In the genomic region with DNA sequence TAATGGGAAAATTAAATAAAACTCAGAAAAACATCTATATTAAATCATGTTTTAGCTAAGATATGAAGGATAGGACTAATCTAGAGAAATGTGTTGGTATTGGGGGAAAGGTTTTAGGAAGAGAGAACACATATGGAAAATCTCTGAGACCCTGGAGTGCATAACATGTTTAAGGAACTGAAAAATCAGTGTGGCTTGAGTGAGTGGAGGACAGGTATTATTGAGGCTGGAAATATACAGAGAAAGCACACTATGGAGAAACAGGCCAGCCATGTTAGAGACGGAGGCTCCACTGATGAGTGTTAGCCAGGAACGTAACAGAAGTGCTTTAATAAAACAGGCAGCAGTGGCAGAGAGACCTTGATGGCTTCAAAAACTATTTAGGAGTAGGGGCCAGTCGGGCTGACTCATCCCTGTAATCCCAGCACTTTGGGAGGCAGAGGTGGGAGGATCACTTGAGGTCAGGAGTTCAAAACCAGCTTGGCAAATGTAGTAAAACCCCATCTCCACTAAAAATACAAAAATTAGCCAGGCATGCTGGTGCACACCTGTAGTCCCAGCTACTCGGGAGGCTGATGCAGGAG, we compare ENCODE assay signal across 17 cellular contexts.
DNase-seq lines count a peak whose midpoint lies in the region; ATAC-seq, FAIRE-seq and TF ChIP-seq lines count a peak whose summit lies in the region.
"Had no signal": no experiment of that assay in that cellular context is flagged by ENCODE, and none has a peak within 500 bp of the region (broad histone marks: within the 10 kb centered on the region; RNA-seq: fewer than 3 reads in every experiment).

No MANE protein-coding gene starts in this region.

- H3K9ac ChIP-seq in mucosa of rectum (ENCODE audit: low read depth in 1 of 2, low read length in 2 of 2), result no peak overlapping the region

- CTCF ChIA-PET in HEK293 (lab: Yijun Ruan, JAX), result interaction anchor here (0.6 to 1.4 kb wide), 2 partner anchors 35 to 219 kb away, joined by 3 read pairs; no protein-coding TSS in a partner anchor
- CTCF ChIA-PET in Panc1 (lab: Charles Lee), result no interaction called here

- DNase-seq in Panc1 (ENCODE audit: low read depth, low spot score) (no peak), urothelium cell line (ENCODE audit: low spot score) (no peak), esophagus muscularis mucosa (ENCODE audit: extremely low spot score) (no peak), MV-4-11 (lab: John Stamatoyannopoulos, UW) (no peak)
- DNase-seq: BE2C; CD4-positive, alpha-beta memory T cell; EL; IMR-90; Kasumi-1; NCI-H1436; NCI-H2081 treated with DMSO at 0.1 percent for 48 hours; NCI-H2227 treated with DMSO at 0.1 percent for 48 hours; NCI-H748 treated with DMSO at 0.1 percent for 48 hours; SIG-M5 had no signal

- intact Hi-C loops in Panc1 (cut with micrococcal nuclease; ENCODE audit: unreplicated experiment) (no loop called here), esophagus muscularis mucosa (cut with DNase I) (no loop called here)

- no peak for TF ChIP-seq CTCF in HEK293 (tag by site-specific recombination; IDR thresholded peaks at IDR 0.05)
- no peak for TF ChIP-seq CTCF in Panc1 (IDR thresholded peaks at IDR 0.05)
- no peak for TF ChIP-seq CTCF in esophagus muscularis mucosa (IDR thresholded peaks at IDR 0.05)

- TF ChIP-seq EP300 in esophagus muscularis mucosa (IDR thresholded peaks at IDR 0.05), result no peak

- H3K4me3 ChIP-seq in HEK293 (ENCODE audit: low read depth, low read length) (no peak overlapping the region), Panc1 (ENCODE audit: low read depth in 2 of 2, low read length in 2 of 2) (no peak overlapping the region), mucosa of rectum (ENCODE audit: low read length in 2 of 2) (no peak overlapping the region), esophagus muscularis mucosa (no peak overlapping the region)

- FAIRE-seq in urothelium cell line (lab: Jason Lieb, UNC), result peak; percentile 23

- H3K27me3 ChIP-seq in Panc1 (ENCODE audit: control insufficient read depth, insufficient read depth, low read length) (no peaks in the 10 kb centered on the region), mucosa of rectum (ENCODE audit: control insufficient read depth in 2 of 2, insufficient read depth in 2 of 2, low read length in 2 of 2) (no peaks in the 10 kb centered on the region), esophagus muscularis mucosa (no peaks in the 10 kb centered on the region)
- H3K27me3 ChIP-seq: BE2C had no signal

- H3K9me3 ChIP-seq in HEK293 (ENCODE audit: control insufficient read depth, insufficient read depth, low read depth, low read length) (no peaks in the 10 kb centered on the region), Panc1 (ENCODE audit: control insufficient read depth, insufficient read depth, low read depth, low read length) (no peaks in the 10 kb centered on the region; the same call in 1 of the 2 replicates), mucosa of rectum (ENCODE audit: control insufficient read depth in 2 of 2, low read length in 2 of 2) (no peaks in the 10 kb centered on the region), esophagus muscularis mucosa (no peaks in the 10 kb centered on the region)
- H3K9me3 ChIP-seq: BE2C had no signal

- in situ Hi-C loops in Panc1 (cut with HindIII; ENCODE audit: low pct_unique_long_range_greater_than_20kb, low sequenced_read_pairs), result no loop called here

- ATAC-seq in Panc1 (0 out of 2 replicates have a peak, but pooled peaks have one; percentile 27), HG02884 (IDR thresholded peaks at IDR 0.05; ENCODE audit: unreplicated experiment) (no peak)

- WGBS in esophagus muscularis mucosa, result 81% methylated on average over 4 of the region's 4 CpGs

- no peaks in the 10 kb centered on the region for H3K36me3 ChIP-seq in HEK293 (ENCODE audit: control insufficient read depth in 2 of 2, insufficient read depth in 1 of 2, low read length in 2 of 2)
- no peaks in the 10 kb centered on the region for H3K36me3 ChIP-seq in Panc1 (ENCODE audit: control insufficient read depth, insufficient read depth, low read length)
- peaks cover 0 to 3% of the 10 kb centered on the region in 2 donors for H3K36me3 ChIP-seq in mucosa of rectum (ENCODE audit: control insufficient read depth in 2 of 2, insufficient read depth in 2 of 2, low read length in 2 of 2)
- H3K36me3 ChIP-seq in esophagus muscularis mucosa, result peaks cover 0 to 8% (median 0%) of the 10 kb centered on the region in 4 donors

- no TSS peak for BruUV-seq in Panc1 (replicated peaks; lab: Mats Ljungman, UMichigan)

- H3K4me1 ChIP-seq in HEK293 (ENCODE audit: control insufficient read depth, insufficient read depth, low read length), result no peaks in the 10 kb centered on the region
- H3K4me1 ChIP-seq in Panc1 (ENCODE audit: control insufficient read depth, insufficient read depth, low read length), result no peaks in the 10 kb centered on the region
- peaks cover 9 to 15% of the 10 kb centered on the region in 2 donors for H3K4me1 ChIP-seq in mucosa of rectum (ENCODE audit: control insufficient read depth in 2 of 2, insufficient read depth in 2 of 2, low read length in 2 of 2)
- peaks cover 0 to 6% (median under 1%) of the 10 kb centered on the region in 4 donors for H3K4me1 ChIP-seq in esophagus muscularis mucosa

- no peak for TF ChIP-seq POLR2A in esophagus muscularis mucosa (IDR thresholded peaks at IDR 0.05; ENCODE audit: low read depth)

- no peak overlapping the region for H3K27ac ChIP-seq in HEK293 (ENCODE audit: extremely low read depth, low read depth, low read length)
- no peak overlapping the region for H3K27ac ChIP-seq in Panc1 (ENCODE audit: low read length)
- peak overlapping the region; percentile 41 to 85 for H3K27ac ChIP-seq in mucosa of rectum (ENCODE audit: low read depth in 2 of 2, low read length in 2 of 2)
- no peak overlapping the region for H3K27ac ChIP-seq in esophagus muscularis mucosa (replicated peaks in 1 of 4)

- POLR2A ChIA-PET in HEK293 (lab: Yijun Ruan, JAX) (no interaction called here), Panc1 (lab: Charles Lee) (no interaction called here)

TF ChIP-seq in HEK293, 187 proteins besides CTCF, POLR2A, EP300 and RAD21:
- TF ChIP-seq ZNF433 (tag by site-specific recombination; IDR thresholded peaks at IDR 0.05; ENCODE audit: low read depth) (no peak), ZNF660 (tag by site-specific recombination; IDR thresholded peaks at IDR 0.05) (peak; percentile 92)

Comparison
In these comparisons a context has a peak if more than half of its experiments do, and no peak if none do; other contexts are left out.
1. H3K27ac ChIP-seq: peak in mucosa of rectum (2 of 2); none in HEK293 (single experiment), Panc1 (single experiment) and esophagus muscularis mucosa (0 of 4).